ENCODE assay signal across 19 cellular contexts in the genomic region with DNA sequence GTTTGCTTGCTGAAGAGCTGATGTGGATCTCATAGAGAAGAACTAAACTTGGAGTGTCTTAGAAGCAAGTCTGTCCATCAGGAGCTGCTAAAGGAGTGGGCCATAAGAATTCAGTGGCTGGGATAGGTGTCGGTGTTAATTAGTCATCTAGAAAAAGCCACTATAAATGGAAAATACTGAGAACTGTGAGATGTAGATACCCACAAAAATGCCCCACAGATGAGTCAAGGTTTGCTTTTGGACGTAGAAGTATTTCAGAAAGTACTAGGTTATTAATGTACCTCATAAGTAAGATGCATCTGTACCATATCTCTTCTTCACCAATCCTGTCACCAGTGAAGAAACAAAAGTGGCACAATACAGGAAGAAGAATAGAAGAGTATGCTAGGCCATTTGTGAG.
"Had no signal": no experiment of that assay in that cellular context is flagged by ENCODE, and none has a peak within 500 bp of the region (broad histone marks: within the 10 kb centered on the region; RNA-seq: fewer than 3 reads in every experiment).

No MANE protein-coding gene starts in this region.

- H3K27me3 Mint-ChIP-seq: activated naive CD8-positive, alpha-beta T cell; brain; naive B cell; progenitor cell of endocrine pancreas had no signal

- H3K9ac ChIP-seq: neural progenitor cell had no signal

- H3K36me3 Mint-ChIP-seq: brain, memory B cell, naive B cell, neural progenitor cell had no signal

- H3K4me3 Mint-ChIP-seq: activated naive CD8-positive, alpha-beta T cell; brain; memory B cell; naive B cell; neural progenitor cell had no signal

- H3K27me3 ChIP-seq: dorsolateral prefrontal cortex, right atrium auricular region had no signal

- H3K4me2 ChIP-seq: neural progenitor cell had no signal

- H3K4me1 ChIP-seq: neural progenitor cell, right atrium auricular region had no signal

- H3K27ac ChIP-seq: dorsolateral prefrontal cortex, neural progenitor cell, right atrium auricular region, SK-N-MC, skin epidermis, WERI-Rb-1 had no signal

- H3K27ac Mint-ChIP-seq: activated naive CD8-positive, alpha-beta T cell; brain; memory B cell; naive B cell; neural progenitor cell; progenitor cell of endocrine pancreas had no signal

- DNase-seq: activated CD4-positive, alpha-beta T cell treated with anti-CD3 and anti-CD28 coated beads, Interleukin-2, amount 50 U/mL, for 4 hours; central memory CD4-positive, alpha-beta T cell; dorsolateral prefrontal cortex; head of caudate nucleus; kidney; left ventricle myocardium superior; mucosa of descending colon; naive B cell; stimulated activated CD4-positive, alpha-beta T cell treated with anti-CD3 and anti-CD28 coated beads, Interleukin-15, amount 100 ng/mL, for 24 hours; stimulated activated CD4-positive, alpha-beta T cell treated with anti-CD3 and anti-CD28 coated beads, Interleukin-2, amount 100 ng/mL, for 48 hours; WERI-Rb-1 had no signal

- ATAC-seq: left ventricle myocardium superior, mucosa of descending colon had no signal

- H3K4me3 ChIP-seq: dorsolateral prefrontal cortex, mucosa of descending colon, neural progenitor cell, right atrium auricular region, SK-N-MC, skin epidermis had no signal

- H3K36me3 ChIP-seq: neural progenitor cell, right atrium auricular region, WERI-Rb-1 had no signal

- H3K9me3 ChIP-seq: mucosa of descending colon had no signal

- H2AFZ ChIP-seq: neural progenitor cell had no signal
